Comparison of ENCODE assay signal across 1 cellular context in genomic region chr16:30557950-30558788, GRCh38.
TF ChIP-seq lines count a peak whose summit lies in the region.

ZNF764 (minus strand) TSS chr16:30558374; CDS start chr16:30558182, 192 bp downstream.

TF ChIP-seq in K562, 482 proteins besides CTCF, POLR2A, EP300 and RAD21 (continued from another document and continues in another):
- no peak for TF ChIP-seq ZNF518B (CRISPR knock-in tag; IDR thresholded peaks at IDR 0.05)
- peak; percentile 91 for TF ChIP-seq CHD2 (IDR thresholded peaks at IDR 0.05; ENCODE audit: low read depth, low read length)
- TF ChIP-seq ZNF780A (CRISPR knock-in tag; IDR thresholded peaks at IDR 0.05): no peak
- no peak for TF ChIP-seq RFX7 (CRISPR knock-in tag; IDR thresholded peaks at IDR 0.05)
- TF ChIP-seq CBX5 (IDR thresholded peaks at IDR 0.05; ENCODE audit: borderline replicate concordance, low read depth): no peak
- TF ChIP-seq ZNF830 (CRISPR knock-in tag; IDR thresholded peaks at IDR 0.05): no peak
- no peak for TF ChIP-seq ZNF133 (CRISPR knock-in tag; IDR thresholded peaks at IDR 0.05)
- no peak for TF ChIP-seq ZNF740 (CRISPR knock-in tag; IDR thresholded peaks at IDR 0.05)
- TF ChIP-seq ZNF740 (tag; IDR thresholded peaks at IDR 0.05): no peak
- no peak for TF ChIP-seq ZNF134 (CRISPR knock-in tag; conservative IDR thresholded peaks at IDR 0.05)
- no peak for TF ChIP-seq ZBTB43 (CRISPR knock-in tag; IDR thresholded peaks at IDR 0.05)
- TF ChIP-seq RERE (CRISPR knock-in tag; IDR thresholded peaks at IDR 0.05; ENCODE audit: borderline replicate concordance): no peak
- no peak for TF ChIP-seq PREB (CRISPR knock-in tag; IDR thresholded peaks at IDR 0.05)
- TF ChIP-seq TRIM25 (IDR thresholded peaks at IDR 0.05; ENCODE audit: borderline replicate concordance): no peak
- no peak for TF ChIP-seq MECOM (CRISPR knock-in tag; IDR thresholded peaks at IDR 0.05)
- TF ChIP-seq ZMIZ1 (IDR thresholded peaks at IDR 0.05; ENCODE audit: low read depth in 2 of 2, low read length in 2 of 2): no peak
- TF ChIP-seq BCOR (IDR thresholded peaks at IDR 0.05): no peak
- TF ChIP-seq ZNF277 (CRISPR knock-in tag; IDR thresholded peaks at IDR 0.05; ENCODE audit: borderline replicate concordance): no peak
- no peak for TF ChIP-seq SMARCE1 (IDR thresholded peaks at IDR 0.05)
- TF ChIP-seq PRMT5 (CRISPR knock-in tag; IDR thresholded peaks at IDR 0.05): no peak
- TF ChIP-seq ZNF407 (IDR thresholded peaks at IDR 0.05; ENCODE audit: low read depth): no peak
- peak; percentile 75 for TF ChIP-seq TBP (optimal IDR thresholded peaks at IDR 0.05; ENCODE audit: low read depth, low read length)
- no peak for TF ChIP-seq ZNF140 (CRISPR knock-in tag; IDR thresholded peaks at IDR 0.05)
- no peak for TF ChIP-seq WHSC1 (IDR thresholded peaks at IDR 0.05; ENCODE audit: low read length)
